In the genomic region with DNA sequence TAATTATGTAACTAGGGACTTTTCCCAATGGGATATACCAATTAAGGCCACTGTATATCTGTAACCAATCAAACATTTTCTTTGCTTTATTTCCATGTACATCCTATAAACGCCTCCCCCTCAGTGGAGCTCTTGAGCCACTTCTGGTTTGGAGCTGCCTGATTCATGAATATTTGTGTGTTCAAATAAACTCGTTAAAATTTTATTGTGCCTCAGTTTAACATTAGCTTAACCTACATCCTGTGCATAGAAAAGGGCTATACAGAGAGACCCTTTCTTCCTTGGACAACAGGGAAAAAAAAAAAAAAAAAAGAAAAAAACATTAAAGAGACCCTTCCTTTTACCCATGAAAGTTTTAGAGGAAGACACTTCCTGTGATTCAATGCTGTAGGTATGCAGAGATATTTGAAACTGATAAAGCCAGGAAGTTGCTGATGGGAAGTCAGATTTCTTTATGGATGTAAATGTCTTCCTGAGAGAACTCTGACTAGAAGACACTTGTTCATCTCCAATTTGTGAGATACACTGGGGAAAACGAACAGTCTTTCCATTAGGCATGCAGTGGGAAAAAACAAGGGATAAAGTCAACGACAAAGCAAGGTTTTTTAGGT, we compare ENCODE assay signal across 17 cellular contexts.
DNase-seq lines count a peak whose midpoint lies in the region; ATAC-seq and TF ChIP-seq lines count a peak whose summit lies in the region.
"Had no signal": no experiment of that assay in that cellular context is flagged by ENCODE, and none has a peak within 500 bp of the region (broad histone marks: within the 10 kb centered on the region; RNA-seq: fewer than 3 reads in every experiment).

No MANE protein-coding gene starts in this region.

- no peaks in the 10 kb centered on the region for H3K9me3 ChIP-seq in HUES48 (ENCODE audit: control insufficient read depth, insufficient read depth, low read length)
- H3K9me3 ChIP-seq: testis had no signal

- H3K9ac ChIP-seq in HUES48 (ENCODE audit: low read depth, low read length) = no peak overlapping the region
- H3K9ac ChIP-seq: GM23248 had no signal

- H3K27me3 Mint-ChIP-seq in effector memory CD8-positive, alpha-beta T cell = no peaks in the 10 kb centered on the region

- no peak overlapping the region for H3K4me3 ChIP-seq in HUES48 (ENCODE audit: low read depth, low read length)
- no peak overlapping the region for H3K4me3 ChIP-seq in astrocyte of the spinal cord (ENCODE audit: low read depth, low read length)
- H3K4me3 ChIP-seq in kidney epithelial cell (ENCODE audit: low read depth, low read length) = no peak overlapping the region
- H3K4me3 ChIP-seq: GM23248, heart left ventricle, testis had no signal

- intact Hi-C loops in left cardiac atrium (cut with DNase I) = no loop called here

- in situ Hi-C loops in astrocyte of the spinal cord (cut with HindIII; ENCODE audit: low sequenced_read_pairs) = no loop called here

- H3K27ac ChIP-seq in HUES48 (ENCODE audit: low read depth, low read length) = peak overlapping the region; percentile 53
- H3K27ac ChIP-seq: GM23248, heart left ventricle, testis had no signal

- H3K36me3 ChIP-seq in HUES48 (ENCODE audit: control insufficient read depth, insufficient read depth, low read length) = no peaks in the 10 kb centered on the region
- H3K36me3 ChIP-seq in kidney epithelial cell (ENCODE audit: control insufficient read depth, insufficient read depth, low read length) = no peaks in the 10 kb centered on the region
- H3K36me3 ChIP-seq: heart left ventricle had no signal

- peaks cover 9% of the 10 kb centered on the region for H3K4me1 ChIP-seq in HUES48 (ENCODE audit: control insufficient read depth, insufficient read depth, low read length)
- H3K4me1 ChIP-seq: heart left ventricle, testis had no signal

- H3K9me3 Mint-ChIP-seq in effector memory CD8-positive, alpha-beta T cell = peaks cover 4 to 9% of the 10 kb centered on the region in 2 donors

- TF ChIP-seq CTCF in astrocyte of the spinal cord (IDR thresholded peaks at IDR 0.05; ENCODE audit: low read depth, low read length) = peak; percentile 32
- TF ChIP-seq CTCF in kidney epithelial cell (IDR thresholded peaks at IDR 0.05; ENCODE audit: insufficient read depth, low read length, poor library complexity, severe bottlenecking) = peak; percentile 32

- H3K4me1 Mint-ChIP-seq in effector memory CD8-positive, alpha-beta T cell (ENCODE audit: low read depth in 2 of 2) = no peaks in the 10 kb centered on the region

- no peaks in the 10 kb centered on the region for H3K36me3 Mint-ChIP-seq in effector memory CD8-positive, alpha-beta T cell (ENCODE audit: insufficient read depth)

- no peak overlapping the region for H3K27ac Mint-ChIP-seq in effector memory CD8-positive, alpha-beta T cell
- H3K27ac Mint-ChIP-seq: activated CD8-positive, alpha-beta T cell treated with anti-CD3 and anti-CD28 coated beads, Interleukin-2, amount 10 ng/mL, durations not matched to agents 7 days and 5 days had no signal

- no peaks in the 10 kb centered on the region for H3K27me3 ChIP-seq in HUES48 (ENCODE audit: control insufficient read depth, insufficient read depth, low read length)
- no peaks in the 10 kb centered on the region for H3K27me3 ChIP-seq in kidney epithelial cell (ENCODE audit: control insufficient read depth, insufficient read depth, low read length)
- H3K27me3 ChIP-seq: heart left ventricle, testis had no signal

- H3K4me3 Mint-ChIP-seq in effector memory CD8-positive, alpha-beta T cell = no peak overlapping the region
- H3K4me3 Mint-ChIP-seq: activated CD8-positive, alpha-beta T cell treated with anti-CD3 and anti-CD28 coated beads, Interleukin-2, amount 10 ng/mL, durations not matched to agents 7 days and 5 days had no signal

- DNase-seq in Daoy (ENCODE audit: low read depth) (peak; percentile 8), astrocyte of the spinal cord (ENCODE audit: low read depth, low spot score) (peak; percentile 39), kidney epithelial cell (ENCODE audit: low read depth) (no peak), left cardiac atrium (no peak)
- DNase-seq in effector memory CD8-positive, alpha-beta T cell = no peak
- DNase-seq: activated CD8-positive, alpha-beta T cell treated with anti-CD3 and anti-CD28 coated beads, Interleukin-2, amount 10 ng/mL, durations not matched to agents 7 days and 5 days; C1 segment of cervical spinal cord; EL; GM23248; heart left ventricle; Kasumi-1; kidney; stimulated activated CD4-positive, alpha-beta T cell treated with anti-CD3 and anti-CD28 coated beads, Interleukin-4, amount 100 ng/mL, for 1 hour; SW 1271; testis had no signal

- ATAC-seq in effector memory CD8-positive, alpha-beta T cell (replicated peaks) = no peak
- no peak for ATAC-seq in left cardiac atrium
- no peak for ATAC-seq in HG02840 (IDR thresholded peaks at IDR 0.05; ENCODE audit: low FRiP score, unreplicated experiment)
- ATAC-seq: activated CD8-positive, alpha-beta T cell treated with anti-CD3 and anti-CD28 coated beads, Interleukin-2, amount 10 ng/mL, durations not matched to agents 7 days and 5 days; heart left ventricle had no signal

Comparison
In these comparisons a context has a peak if more than half of its experiments do, and no peak if none do; other contexts are left out.
1. DNase-seq: peak in Daoy (single experiment) and astrocyte of the spinal cord (single experiment); none in kidney epithelial cell (single experiment), effector memory CD8-positive, alpha-beta T cell (0 of 3) and left cardiac atrium (single experiment).